ENCODE assay signal across 8 cellular contexts in genomic region chr4:14877246-14878220, GRCh38.
A peak's percentile ranks its signal among the peaks of the same experiment; 100 is the strongest.
DNase-seq lines count a peak whose midpoint lies in the region; ATAC-seq, FAIRE-seq and TF ChIP-seq lines count a peak whose summit lies in the region.

No MANE protein-coding gene starts in this region.

- H3K4me1 Mint-ChIP-seq in activated CD4-positive, alpha-beta T cell treated with anti-CD3 and anti-CD28 coated beads for 36 hours = peaks cover 18% of the 10 kb centered on the region
- peaks cover 5 to 9% of the 10 kb centered on the region in 2 donors for H3K4me1 Mint-ChIP-seq in stimulated activated naive B cell treated with anti-CD40 and anti-IgM and Interleukin-4, amounts not matched to agents 10 μg/mL and 1 μg/mL and 100 μg/mL, for 72 hours

- H3K36me3 Mint-ChIP-seq in activated CD4-positive, alpha-beta T cell treated with anti-CD3 and anti-CD28 coated beads for 36 hours (ENCODE audit: low read depth) = no peaks in the 10 kb centered on the region
- no peaks in the 10 kb centered on the region for H3K36me3 Mint-ChIP-seq in stimulated activated naive B cell treated with anti-CD40 and anti-IgM and Interleukin-4, amounts not matched to agents 10 μg/mL and 1 μg/mL and 100 μg/mL, for 72 hours

- H3K27me3 ChIP-seq in Karpas-422 (ENCODE audit: low read length) (no peaks in the 10 kb centered on the region), K562 (ENCODE audit: control insufficient read depth in 2 of 2, insufficient read depth in 2 of 2, low read length in 2 of 2) (peaks cover 0 to 3% of the 10 kb centered on the region in 2 experiments; a peak in 1 of 5 replicates)

- intact Hi-C loops in activated CD4-positive, alpha-beta T cell treated with anti-CD3 and anti-CD28 coated beads for 36 hours (cut with DNase I, micrococcal nuclease) = loop anchor here in 1 of 2 experiments (5.0 kb wide), 1 partner anchor 125 kb away; the partner anchor contains the start of gene CPEB2
- intact Hi-C loops in K562 (cut with micrococcal nuclease) = no loop called here

- BruUV-seq in K562 (replicated peaks; lab: Mats Ljungman, UMichigan) = no TSS peak

- TF ChIP-seq RAD21 in K562 (CRISPR knock-in tag; conservative IDR thresholded peaks at IDR 0.05 in 1 of 2, IDR thresholded peaks at IDR 0.05 in 1 of 2) = no peak

- H3K9me2 ChIP-seq in Karpas-422 (replicated peaks; ENCODE audit: insufficient read depth, low read length) = no peaks in the 10 kb centered on the region

- H3K36me3 ChIP-seq in Karpas-422 (ENCODE audit: insufficient read depth, low read length) (no peaks in the 10 kb centered on the region), K562 (ENCODE audit: control insufficient read depth, insufficient read depth, low read length) (no peaks in the 10 kb centered on the region)

- peak; percentile 12 for ATAC-seq in activated CD4-positive, alpha-beta T cell treated with anti-CD3 and anti-CD28 coated beads for 36 hours
- ATAC-seq in K562 = no peak
- ATAC-seq in stimulated activated naive B cell treated with anti-CD40 and anti-IgM and Interleukin-4, amounts not matched to agents 10 μg/mL and 1 μg/mL and 100 μg/mL, for 72 hours (replicated peaks) = peak; percentile 73 to 77

- CTCF ChIA-PET in activated CD4-positive, alpha-beta T cell treated with anti-CD3 and anti-CD28 coated beads for 36 hours (lab: Charles Lee) = interaction anchor here (0.8 kb wide), 1 partner anchor 13 kb away, joined by 3 read pairs; no protein-coding TSS in a partner anchor
- CTCF ChIA-PET in K562 (lab: Yijun Ruan, JAX; ENCODE audit: low intra/inter-chr PET ratio) = no interaction called here

- in situ Hi-C loops in K562 (cut with MboI) = no loop called here

- H3K4me3 ChIP-seq in Karpas-422 (ENCODE audit: low read length) = no peak overlapping the region
- H3K4me3 ChIP-seq in K562 = no peak overlapping the region

- TF ChIP-seq CTCF in K562 (IDR thresholded peaks at IDR 0.05 in 2 of 3, conservative IDR thresholded peaks at IDR 0.05 in 1 of 3; ENCODE audit: insufficient read depth in 2 of 3, low read depth in 1 of 3, low read length in 3 of 3) = no peak

- H3K4me2 ChIP-seq in Karpas-422 (ENCODE audit: low read depth, low read length, poor library complexity, severe bottlenecking) (no peak overlapping the region), K562 (ENCODE audit: insufficient read depth, low read length) (no peak overlapping the region)

- no peak overlapping the region for H3K9ac ChIP-seq in Karpas-422 (ENCODE audit: low read length)
- no peak overlapping the region for H3K9ac ChIP-seq in K562 (ENCODE audit: insufficient read depth in 1 of 2, low read depth in 2 of 2, low read length in 2 of 2)

- WGBS in K562 (ENCODE audit: insufficient coverage, low coverage, missing lambda C conversion rate) = 7% methylated on average over 6 of the region's 6 CpGs

- H2AFZ ChIP-seq in Karpas-422 (ENCODE audit: low read length) = no peak overlapping the region
- H2AFZ ChIP-seq in K562 (ENCODE audit: low read depth, low read length) = no peak overlapping the region

- FAIRE-seq in K562 (lab: Jason Lieb, UNC) = no peak

- H3K79me2 ChIP-seq in Karpas-422 (ENCODE audit: low read length) (no peaks in the 10 kb centered on the region), K562 (ENCODE audit: control insufficient read depth, insufficient read depth, low read length) (no peaks in the 10 kb centered on the region)

- H3K9me1 ChIP-seq in K562 (ENCODE audit: control insufficient read depth, insufficient read depth, low read length) = no peaks in the 10 kb centered on the region

- H4K20me1 ChIP-seq in Karpas-422 (ENCODE audit: insufficient read depth, low read depth, low read length) (no peaks in the 10 kb centered on the region), K562 (replicated peaks; ENCODE audit: control insufficient read depth, insufficient read depth, low read length) (no peaks in the 10 kb centered on the region; the same call in 1 of the 2 replicates)

- H3K27me3 Mint-ChIP-seq in activated CD4-positive, alpha-beta T cell treated with anti-CD3 and anti-CD28 coated beads for 36 hours = no peaks in the 10 kb centered on the region
- peaks cover 4 to 14% of the 10 kb centered on the region in 2 donors for H3K27me3 Mint-ChIP-seq in stimulated activated naive B cell treated with anti-CD40 and anti-IgM and Interleukin-4, amounts not matched to agents 10 μg/mL and 1 μg/mL and 100 μg/mL, for 72 hours

- no peak overlapping the region for H3K27ac ChIP-seq in Karpas-422 (ENCODE audit: low read length)
- H3K27ac ChIP-seq in K562 (ENCODE audit: extremely low read depth, low read depth, low read length) = no peak overlapping the region

- no peak overlapping the region for H3K4me3 Mint-ChIP-seq in activated CD4-positive, alpha-beta T cell treated with anti-CD3 and anti-CD28 coated beads for 36 hours
- H3K4me3 Mint-ChIP-seq in stimulated activated naive B cell treated with anti-CD40 and anti-IgM and Interleukin-4, amounts not matched to agents 10 μg/mL and 1 μg/mL and 100 μg/mL, for 72 hours = no peak overlapping the region

- no peak for TF ChIP-seq EP300 in K562 (IDR thresholded peaks at IDR 0.05; ENCODE audit: low read length)

- DNase-seq in activated CD4-positive, alpha-beta T cell treated with anti-CD3 and anti-CD28 coated beads for 36 hours = no peak
- DNase-seq in activated CD4-positive, alpha-beta T cell treated with anti-CD3 and anti-CD28 coated beads, Interleukin-2, amount 50 U/mL, for 48 hours = no peak
- DNase-seq in Karpas-422 (peak; percentile 43), K562 (ENCODE audit: extremely low read depth in 1 of 4, low spot score in 3 of 4) (no peak), activated T-cell treated with anti-CD3 and anti-CD28 coated beads for 4 hours (no peak), NCI-H1930 (lab: John Stamatoyannopoulos, UW) (no peak), HuH-7.5 (ENCODE audit: low spot score) (no peak)
- DNase-seq in stimulated activated naive B cell treated with anti-CD40 and anti-IgM and Interleukin-4, amounts not matched to agents 10 μg/mL and 1 μg/mL and 100 μg/mL, for 72 hours = no peak

- peaks cover 4% of the 10 kb centered on the region for H3K9me3 Mint-ChIP-seq in activated CD4-positive, alpha-beta T cell treated with anti-CD3 and anti-CD28 coated beads for 36 hours (ENCODE audit: low read depth)
- peaks cover 3% of the 10 kb centered on the region in 2 donors for H3K9me3 Mint-ChIP-seq in stimulated activated naive B cell treated with anti-CD40 and anti-IgM and Interleukin-4, amounts not matched to agents 10 μg/mL and 1 μg/mL and 100 μg/mL, for 72 hours

- H3K27ac Mint-ChIP-seq in activated CD4-positive, alpha-beta T cell treated with anti-CD3 and anti-CD28 coated beads for 36 hours = no peak overlapping the region
- H3K27ac Mint-ChIP-seq in stimulated activated naive B cell treated with anti-CD40 and anti-IgM and Interleukin-4, amounts not matched to agents 10 μg/mL and 1 μg/mL and 100 μg/mL, for 72 hours = no peak overlapping the region

- POLR2A ChIA-PET in activated CD4-positive, alpha-beta T cell treated with anti-CD3 and anti-CD28 coated beads for 36 hours (lab: Charles Lee) = no interaction called here
- POLR2A ChIA-PET in K562 (lab: Yijun Ruan, JAX) = no interaction called here

- no peak for TF ChIP-seq POLR2A in K562 (conservative IDR thresholded peaks at IDR 0.05)

- no peaks in the 10 kb centered on the region for H3K9me3 ChIP-seq in Karpas-422 (ENCODE audit: low read length)
- H3K9me3 ChIP-seq in K562 (replicated peaks; ENCODE audit: control insufficient read depth, insufficient read depth, low read depth, low read length) = no peaks in the 10 kb centered on the region

- H3K4me1 ChIP-seq in Karpas-422 (ENCODE audit: low read length) (peaks cover 4% of the 10 kb centered on the region; the same call in 1 of the 2 replicates), K562 (replicated peaks in 1 of 2; ENCODE audit: control insufficient read depth in 2 of 2, insufficient read depth in 2 of 2, low read length in 2 of 2) (no peaks in the 10 kb centered on the region)

TF ChIP-seq in K562, 482 proteins besides CTCF, POLR2A, EP300 and RAD21:
- TF ChIP-seq NONO (IDR thresholded peaks at IDR 0.05; ENCODE audit: low read depth in 2 of 2, low read length in 1 of 2) (no peak), SPI1 (IDR thresholded peaks at IDR 0.05; ENCODE audit: borderline replicate concordance, low read depth, low read length) (peak; percentile 82; the same call in 1 of the 2 replicates), GABPA (tag; conservative IDR thresholded peaks at IDR 0.05; ENCODE audit: low read depth) (peak; percentile 60), L3MBTL2 (IDR thresholded peaks at IDR 0.05) (no peak)
TF ChIP-seq in K562: peak in this region for 2.
